In genomic region chr10:110547139-110547761, GRCh38 we compare ENCODE assay signal across 8 cellular contexts. TPM values are rescaled to one million over a fixed set of nuclear protein-coding genes. Genes with fewer than 3 reads are reported as not detected.
DNase-seq lines count a peak whose midpoint lies in the region; ATAC-seq and TF ChIP-seq lines count a peak whose summit lies in the region.

No MANE protein-coding gene starts in this region.

- peak; percentile 75 for TF ChIP-seq CTCF in OCI-LY3 (IDR thresholded peaks at IDR 0.05; ENCODE audit: low read depth, low read length)
- peak; percentile 46 for TF ChIP-seq CTCF in coronary artery (IDR thresholded peaks at IDR 0.05)

- H3K27me3 ChIP-seq in OCI-LY3 (ENCODE audit: low read depth, low read length): peaks cover 33% of the 10 kb centered on the region

- H3K27ac ChIP-seq in OCI-LY3 (ENCODE audit: low read length) (no peak overlapping the region), coronary artery (no peak overlapping the region)

- peaks cover 17% of the 10 kb centered on the region for H3K4me1 ChIP-seq in OCI-LY3 (ENCODE audit: low read length)

- H3K36me3 Mint-ChIP-seq in activated T-cell treated with anti-CD3 and anti-CD28 coated beads, Interleukin-2, amount 50 U/mL, for 4 hours (ENCODE audit: insufficient read depth): no peaks in the 10 kb centered on the region

- peaks cover 7% of the 10 kb centered on the region for H3K4me1 Mint-ChIP-seq in activated T-cell treated with anti-CD3 and anti-CD28 coated beads, Interleukin-2, amount 50 U/mL, for 4 hours (ENCODE audit: low read depth)

- H3K4me2 ChIP-seq in OCI-LY3 (ENCODE audit: low read length): peak overlapping the region; percentile 15

- no peak overlapping the region for H3K4me3 Mint-ChIP-seq in activated T-cell treated with anti-CD3 and anti-CD28 coated beads, Interleukin-2, amount 50 U/mL, for 4 hours

- no peak overlapping the region for H2AFZ ChIP-seq in OCI-LY3 (ENCODE audit: low read depth, low read length)

- ATAC-seq in activated T-cell treated with anti-CD3 and anti-CD28 coated beads, Interleukin-2, amount 50 U/mL, for 4 hours: peak; percentile 66 to 71
- peak; percentile 67 for ATAC-seq in HG03432 (IDR thresholded peaks at IDR 0.05; ENCODE audit: unreplicated experiment)
- no peak for ATAC-seq in GM19023 (IDR thresholded peaks at IDR 0.05; ENCODE audit: unreplicated experiment)
- no peak for ATAC-seq in GM21381 (IDR thresholded peaks at IDR 0.05; ENCODE audit: unreplicated experiment)

- peaks cover 18% of the 10 kb centered on the region for H3K27me3 Mint-ChIP-seq in activated T-cell treated with anti-CD3 and anti-CD28 coated beads, Interleukin-2, amount 50 U/mL, for 4 hours (ENCODE audit: low read depth)

- H3K9me3 Mint-ChIP-seq in activated T-cell treated with anti-CD3 and anti-CD28 coated beads, Interleukin-2, amount 50 U/mL, for 4 hours: no peaks in the 10 kb centered on the region

- H3K9ac ChIP-seq in OCI-LY3 (ENCODE audit: low read length): no peak overlapping the region

- H3K36me3 ChIP-seq in OCI-LY3 (replicated peaks; ENCODE audit: low read depth, low read length): no peaks in the 10 kb centered on the region

- H3K79me2 ChIP-seq in OCI-LY3 (ENCODE audit: low read length): no peaks in the 10 kb centered on the region

- no peak for DNase-seq in activated T-cell treated with anti-CD3 and anti-CD28 coated beads, Interleukin-2, amount 50 U/mL, for 4 hours
- DNase-seq in activated T-cell treated with anti-CD3 and anti-CD28 coated beads, Interleukin-2, amount 50 U/mL, for 48 hours: no peak
- DNase-seq in coronary artery (ENCODE audit: low spot score) (no peak), medulla oblongata (ENCODE audit: extremely low spot score) (peak; percentile 78)

- no peak overlapping the region for H3K4me3 ChIP-seq in OCI-LY3 (ENCODE audit: low read length)
- no peak overlapping the region for H3K4me3 ChIP-seq in coronary artery

- no peaks in the 10 kb centered on the region for H3K9me3 ChIP-seq in OCI-LY3 (ENCODE audit: insufficient read depth, low read length)

- no peaks in the 10 kb centered on the region for H4K20me1 ChIP-seq in OCI-LY3 (ENCODE audit: insufficient read depth, low read length)

RNA-seq across cellular contexts. Expression of gene SMC3, which starts 20.2 kb away (rescaled TPM):
- total RNA-seq in activated T-cell treated with anti-CD3 and anti-CD28 coated beads, Interleukin-2, amount 50 U/mL, for 4 hours: 10 to 100 TPM; 64.7 to 68.3 (median 66.8) TPM

RNA-seq across cellular contexts. Expression of gene DUSP5, which starts 49.5 kb away (rescaled TPM):
- total RNA-seq in activated T-cell treated with anti-CD3 and anti-CD28 coated beads, Interleukin-2, amount 50 U/mL, for 4 hours: 10 to 100 TPM; 33.5 to 57.1 (median 56.5) TPM

Comparison
In these comparisons a context has a peak if more than half of its experiments do, and no peak if none do; other contexts are left out.
1. ATAC-seq: peak in activated T-cell treated with anti-CD3 and anti-CD28 coated beads, Interleukin-2, amount 50 U/mL, for 4 hours (2 of 2) and HG03432 (single experiment); none in GM19023 (single experiment) and GM21381 (single experiment).